In the genomic region with DNA sequence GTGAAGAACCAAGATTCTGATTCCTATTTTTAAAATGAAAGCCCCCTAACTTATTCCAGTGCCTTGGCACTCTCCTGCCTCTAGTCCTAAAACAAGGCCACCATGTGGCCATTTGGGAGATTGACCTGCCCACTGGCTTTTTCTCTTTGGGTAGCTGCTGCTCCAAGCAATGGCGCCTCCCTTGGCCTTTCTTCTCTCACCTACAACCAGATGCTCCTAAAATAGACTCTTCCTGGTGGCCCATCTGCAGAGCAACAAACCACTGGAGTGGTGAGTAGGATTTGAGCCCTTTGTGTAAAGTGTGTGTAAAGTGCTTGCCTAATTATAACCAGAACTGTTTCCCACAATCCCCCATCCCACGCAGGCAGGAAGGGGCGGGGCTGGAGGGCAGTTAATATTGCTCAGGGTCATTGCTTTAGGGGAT, we compare ENCODE assay signal across 8 cellular contexts.
DNase-seq lines count a peak whose midpoint lies in the region; TF ChIP-seq lines count a peak whose summit lies in the region.

No MANE protein-coding gene starts in this region.

- WGBS in GM23248 (ENCODE audit: low coverage in 1 of 2, low lambda C conversion rate in 2 of 2, missing lambda C conversion rate in 2 of 2), 2 experiments, result 49 to 51% methylated on average over 3 of the region's 3 CpGs

- in situ Hi-C loops in GM23248 (cut with MboI), result no loop called here

- H3K4me2 ChIP-seq in GM23248 (ENCODE audit: unreplicated experiment) (no peak overlapping the region), OCI-LY3 (ENCODE audit: low read length) (no peak overlapping the region)

- peaks cover 16% of the 10 kb centered on the region for H3K4me1 ChIP-seq in GM23248 (ENCODE audit: insufficient read depth)
- no peaks in the 10 kb centered on the region for H3K4me1 ChIP-seq in OCI-LY3 (ENCODE audit: low read length)

- H3F3A ChIP-seq in GM23248 (ENCODE audit: insufficient read depth), result peaks cover 6% of the 10 kb centered on the region

- DNase-seq in AG08395 (ENCODE audit: low spot score) (peak; percentile 17), GM23248 (peak; percentile 53), fibroblast of the aortic adventitia (ENCODE audit: low read depth) (peak; percentile 16), GF-D8 (lab: John Stamatoyannopoulos, UW) (no peak), NCI-H1048 (lab: John Stamatoyannopoulos, UW) (no peak)
- DNase-seq in effector CD8-positive, alpha-beta T cell (lab: John Stamatoyannopoulos, UW), result no peak
- DNase-seq in activated CD8-positive, alpha-beta memory T cell treated with anti-CD3 and anti-CD28 coated beads, Interleukin-2, amount 50 U/mL, for 4 hours, result no peak

- no peak overlapping the region for H3K4me3 ChIP-seq in GM23248
- H3K4me3 ChIP-seq in OCI-LY3 (ENCODE audit: low read length), result no peak overlapping the region
- no peak overlapping the region for H3K4me3 ChIP-seq in fibroblast of the aortic adventitia (ENCODE audit: low read depth, low read length)

- H3K9me3 ChIP-seq in GM23248 (ENCODE audit: low read depth) (no peaks in the 10 kb centered on the region), OCI-LY3 (ENCODE audit: insufficient read depth, low read length) (no peaks in the 10 kb centered on the region)

- no peaks in the 10 kb centered on the region for H4K20me1 ChIP-seq in GM23248 (ENCODE audit: insufficient read depth)
- no peaks in the 10 kb centered on the region for H4K20me1 ChIP-seq in OCI-LY3 (ENCODE audit: insufficient read depth, low read length)

- H3K27me3 ChIP-seq in GM23248 (replicated peaks; ENCODE audit: insufficient read depth) (no peaks in the 10 kb centered on the region), OCI-LY3 (ENCODE audit: low read depth, low read length) (0 out of 2 replicates have a peak, but pooled peaks cover 4% of the 10 kb centered on the region)

- no peaks in the 10 kb centered on the region for H3K79me2 ChIP-seq in GM23248 (ENCODE audit: insufficient read depth)
- no peaks in the 10 kb centered on the region for H3K79me2 ChIP-seq in OCI-LY3 (ENCODE audit: low read length)

- H3K36me3 ChIP-seq in GM23248 (ENCODE audit: low read depth), result no peaks in the 10 kb centered on the region
- no peaks in the 10 kb centered on the region for H3K36me3 ChIP-seq in OCI-LY3 (replicated peaks; ENCODE audit: low read depth, low read length)

- peak; percentile 26 for TF ChIP-seq CTCF in OCI-LY3 (IDR thresholded peaks at IDR 0.05; ENCODE audit: low read depth, low read length)
- TF ChIP-seq CTCF in fibroblast of the aortic adventitia (IDR thresholded peaks at IDR 0.05; ENCODE audit: insufficient read depth, low read length), result peak; percentile 47

- no peak overlapping the region for H3K27ac ChIP-seq in GM23248
- no peak overlapping the region for H3K27ac ChIP-seq in OCI-LY3 (ENCODE audit: low read length)

- no peak overlapping the region for H3K9ac ChIP-seq in GM23248
- no peak overlapping the region for H3K9ac ChIP-seq in OCI-LY3 (ENCODE audit: low read length)

- no peaks in the 10 kb centered on the region for H3K9me2 ChIP-seq in GM23248 (ENCODE audit: insufficient read depth)

- H2AFZ ChIP-seq in GM23248, result 0 out of 2 replicates have a peak overlapping the region, but pooled peaks have one; percentile 31
- H2AFZ ChIP-seq in OCI-LY3 (ENCODE audit: low read depth, low read length), result no peak overlapping the region

Comparison
In these comparisons a context has a peak if more than half of its experiments do, and no peak if none do; other contexts are left out.
1. DNase-seq: peak in AG08395 (single experiment), GM23248 (single experiment) and fibroblast of the aortic adventitia (single experiment); none in effector CD8-positive, alpha-beta T cell (single experiment), GF-D8 (single experiment), activated CD8-positive, alpha-beta memory T cell treated with anti-CD3 and anti-CD28 coated beads, Interleukin-2, amount 50 U/mL, for 4 hours (single experiment) and NCI-H1048 (single experiment).